In the genomic region with DNA sequence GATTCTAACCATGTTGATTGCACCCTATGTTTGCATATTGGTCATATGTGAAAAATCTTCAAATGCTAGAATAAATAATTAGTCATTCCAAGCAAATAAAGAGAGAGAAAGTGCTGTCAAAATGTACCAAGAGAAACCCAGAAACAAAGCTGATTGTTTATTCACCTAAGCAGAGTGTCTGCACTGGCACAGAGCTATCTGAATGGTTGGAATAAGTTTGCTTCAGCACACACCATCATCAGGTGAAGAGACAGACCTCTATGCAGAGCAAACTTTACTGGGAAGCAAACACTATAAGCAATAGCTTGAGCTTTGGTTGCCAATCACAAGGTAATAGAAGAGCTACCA, we compare ENCODE assay signal across 1 cellular context.
TF ChIP-seq lines count a peak whose summit lies in the region.

No MANE protein-coding gene starts in this region.

TF ChIP-seq in HepG2, 621 proteins besides CTCF, POLR2A, EP300 and RAD21 (continued from another document and continues in another):
- TF ChIP-seq, protein P1, sequence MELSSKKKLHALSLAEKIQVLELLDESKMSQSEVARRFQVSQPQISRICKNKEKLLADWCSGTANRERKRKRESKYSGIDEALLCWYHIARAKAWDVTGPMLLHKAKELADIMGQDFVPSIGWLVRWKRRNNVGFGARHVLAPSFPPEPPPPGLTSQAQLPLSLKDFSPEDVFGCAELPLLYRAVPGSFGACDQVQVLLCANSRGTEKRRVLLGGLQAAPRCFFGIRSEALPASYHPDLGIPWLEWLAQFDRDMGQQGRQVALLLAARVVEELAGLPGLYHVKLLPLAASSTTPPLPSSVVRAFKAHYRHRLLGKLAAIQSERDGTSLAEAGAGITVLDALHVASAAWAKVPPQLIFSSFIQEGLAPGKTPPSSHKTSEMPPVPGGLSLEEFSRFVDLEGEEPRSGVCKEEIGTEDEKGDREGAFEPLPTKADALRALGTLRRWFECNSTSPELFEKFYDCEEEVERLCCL (CRISPR knock-in tag; IDR thresholded peaks at IDR 0.05; ENCODE audit: borderline replicate concordance): no peak
- TF ChIP-seq ARID2 (CRISPR knock-in tag; IDR thresholded peaks at IDR 0.05; ENCODE audit: borderline replicate concordance) (no peak), ZNF746 (CRISPR knock-in tag; IDR thresholded peaks at IDR 0.05) (no peak), TBX3 (IDR thresholded peaks at IDR 0.05; ENCODE audit: borderline replicate concordance) (0 out of 2 replicates have a peak, but pooled peaks have one; percentile 38), SMAD3 (CRISPR knock-in tag; IDR thresholded peaks at IDR 0.05) (no peak), SP2 (CRISPR knock-in tag; IDR thresholded peaks at IDR 0.05) (no peak), ZNF605 (CRISPR knock-in tag; IDR thresholded peaks at IDR 0.05) (no peak), ZNF382 (CRISPR knock-in tag; IDR thresholded peaks at IDR 0.05; ENCODE audit: borderline replicate concordance) (no peak), ZNF136 (CRISPR knock-in tag; IDR thresholded peaks at IDR 0.05; ENCODE audit: low read depth) (no peak), ELF3 (CRISPR knock-in tag; IDR thresholded peaks at IDR 0.05) (no peak), MBNL3 (CRISPR knock-in tag; conservative IDR thresholded peaks at IDR 0.05) (no peak), ZNF558 (CRISPR knock-in tag; IDR thresholded peaks at IDR 0.05; ENCODE audit: borderline replicate concordance) (no peak), SMARCE1 (IDR thresholded peaks at IDR 0.05; ENCODE audit: borderline replicate concordance) (no peak), KLF12 (CRISPR knock-in tag; IDR thresholded peaks at IDR 0.05; ENCODE audit: borderline replicate concordance) (no peak), FIP1L1 (IDR thresholded peaks at IDR 0.05; ENCODE audit: borderline replicate concordance, insufficient read depth, low read depth, low read length) (no peak), CAMTA2 (CRISPR knock-in tag; IDR thresholded peaks at IDR 0.05; ENCODE audit: borderline replicate concordance) (no peak), ATAD3A (CRISPR knock-in tag; IDR thresholded peaks at IDR 0.05) (no peak), GPN1 (CRISPR knock-in tag; IDR thresholded peaks at IDR 0.05; ENCODE audit: borderline replicate concordance) (no peak), ZNF225 (CRISPR knock-in tag; IDR thresholded peaks at IDR 0.05) (no peak), KDM6A (CRISPR knock-in tag; IDR thresholded peaks at IDR 0.05; ENCODE audit: low read depth) (no peak), SALL1 (CRISPR knock-in tag; IDR thresholded peaks at IDR 0.05) (no peak), ZNF329 (CRISPR knock-in tag; IDR thresholded peaks at IDR 0.05; ENCODE audit: low read depth) (no peak), SRSF9 (IDR thresholded peaks at IDR 0.05; ENCODE audit: borderline replicate concordance, insufficient read depth, low read depth, low read length, poor library complexity, severe bottlenecking) (no peak), SAP130 (CRISPR knock-in tag; IDR thresholded peaks at IDR 0.05; ENCODE audit: low read depth) (0 out of 2 replicates have a peak, but pooled peaks have one; percentile 28), MEF2D (CRISPR knock-in tag; IDR thresholded peaks at IDR 0.05) (no peak), CHD4 (IDR thresholded peaks at IDR 0.05; ENCODE audit: borderline replicate concordance, low read length) (peak; percentile 13; the same call in 1 of the 2 replicates), SKI (IDR thresholded peaks at IDR 0.05; ENCODE audit: partially characterized antibody) (peak; percentile 32), ZNF207 (IDR thresholded peaks at IDR 0.05; ENCODE audit: borderline replicate concordance) (no peak)
- TF ChIP-seq, protein P2, sequence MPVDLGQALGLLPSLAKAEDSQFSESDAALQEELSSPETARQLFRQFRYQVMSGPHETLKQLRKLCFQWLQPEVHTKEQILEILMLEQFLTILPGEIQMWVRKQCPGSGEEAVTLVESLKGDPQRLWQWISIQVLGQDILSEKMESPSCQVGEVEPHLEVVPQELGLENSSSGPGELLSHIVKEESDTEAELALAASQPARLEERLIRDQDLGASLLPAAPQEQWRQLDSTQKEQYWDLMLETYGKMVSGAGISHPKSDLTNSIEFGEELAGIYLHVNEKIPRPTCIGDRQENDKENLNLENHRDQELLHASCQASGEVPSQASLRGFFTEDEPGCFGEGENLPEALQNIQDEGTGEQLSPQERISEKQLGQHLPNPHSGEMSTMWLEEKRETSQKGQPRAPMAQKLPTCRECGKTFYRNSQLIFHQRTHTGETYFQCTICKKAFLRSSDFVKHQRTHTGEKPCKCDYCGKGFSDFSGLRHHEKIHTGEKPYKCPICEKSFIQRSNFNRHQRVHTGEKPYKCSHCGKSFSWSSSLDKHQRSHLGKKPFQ (CRISPR knock-in tag; IDR thresholded peaks at IDR 0.05; ENCODE audit: insufficient replicate concordance): no peak
- TF ChIP-seq, protein P3, sequence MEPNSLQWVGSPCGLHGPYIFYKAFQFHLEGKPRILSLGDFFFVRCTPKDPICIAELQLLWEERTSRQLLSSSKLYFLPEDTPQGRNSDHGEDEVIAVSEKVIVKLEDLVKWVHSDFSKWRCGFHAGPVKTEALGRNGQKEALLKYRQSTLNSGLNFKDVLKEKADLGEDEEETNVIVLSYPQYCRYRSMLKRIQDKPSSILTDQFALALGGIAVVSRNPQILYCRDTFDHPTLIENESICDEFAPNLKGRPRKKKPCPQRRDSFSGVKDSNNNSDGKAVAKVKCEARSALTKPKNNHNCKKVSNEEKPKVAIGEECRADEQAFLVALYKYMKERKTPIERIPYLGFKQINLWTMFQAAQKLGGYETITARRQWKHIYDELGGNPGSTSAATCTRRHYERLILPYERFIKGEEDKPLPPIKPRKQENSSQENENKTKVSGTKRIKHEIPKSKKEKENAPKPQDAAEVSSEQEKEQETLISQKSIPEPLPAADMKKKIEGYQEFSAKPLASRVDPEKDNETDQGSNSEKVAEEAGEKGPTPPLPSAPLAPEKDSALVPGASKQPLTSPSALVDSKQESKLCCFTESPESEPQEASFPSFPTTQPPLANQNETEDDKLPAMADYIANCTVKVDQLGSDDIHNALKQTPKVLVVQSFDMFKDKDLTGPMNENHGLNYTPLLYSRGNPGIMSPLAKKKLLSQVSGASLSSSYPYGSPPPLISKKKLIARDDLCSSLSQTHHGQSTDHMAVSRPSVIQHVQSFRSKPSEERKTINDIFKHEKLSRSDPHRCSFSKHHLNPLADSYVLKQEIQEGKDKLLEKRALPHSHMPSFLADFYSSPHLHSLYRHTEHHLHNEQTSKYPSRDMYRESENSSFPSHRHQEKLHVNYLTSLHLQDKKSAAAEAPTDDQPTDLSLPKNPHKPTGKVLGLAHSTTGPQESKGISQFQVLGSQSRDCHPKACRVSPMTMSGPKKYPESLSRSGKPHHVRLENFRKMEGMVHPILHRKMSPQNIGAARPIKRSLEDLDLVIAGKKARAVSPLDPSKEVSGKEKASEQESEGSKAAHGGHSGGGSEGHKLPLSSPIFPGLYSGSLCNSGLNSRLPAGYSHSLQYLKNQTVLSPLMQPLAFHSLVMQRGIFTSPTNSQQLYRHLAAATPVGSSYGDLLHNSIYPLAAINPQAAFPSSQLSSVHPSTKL (CRISPR knock-in tag; IDR thresholded peaks at IDR 0.05): peak; percentile 22; the same call in 1 of the 2 replicates
- TF ChIP-seq, protein P4, sequence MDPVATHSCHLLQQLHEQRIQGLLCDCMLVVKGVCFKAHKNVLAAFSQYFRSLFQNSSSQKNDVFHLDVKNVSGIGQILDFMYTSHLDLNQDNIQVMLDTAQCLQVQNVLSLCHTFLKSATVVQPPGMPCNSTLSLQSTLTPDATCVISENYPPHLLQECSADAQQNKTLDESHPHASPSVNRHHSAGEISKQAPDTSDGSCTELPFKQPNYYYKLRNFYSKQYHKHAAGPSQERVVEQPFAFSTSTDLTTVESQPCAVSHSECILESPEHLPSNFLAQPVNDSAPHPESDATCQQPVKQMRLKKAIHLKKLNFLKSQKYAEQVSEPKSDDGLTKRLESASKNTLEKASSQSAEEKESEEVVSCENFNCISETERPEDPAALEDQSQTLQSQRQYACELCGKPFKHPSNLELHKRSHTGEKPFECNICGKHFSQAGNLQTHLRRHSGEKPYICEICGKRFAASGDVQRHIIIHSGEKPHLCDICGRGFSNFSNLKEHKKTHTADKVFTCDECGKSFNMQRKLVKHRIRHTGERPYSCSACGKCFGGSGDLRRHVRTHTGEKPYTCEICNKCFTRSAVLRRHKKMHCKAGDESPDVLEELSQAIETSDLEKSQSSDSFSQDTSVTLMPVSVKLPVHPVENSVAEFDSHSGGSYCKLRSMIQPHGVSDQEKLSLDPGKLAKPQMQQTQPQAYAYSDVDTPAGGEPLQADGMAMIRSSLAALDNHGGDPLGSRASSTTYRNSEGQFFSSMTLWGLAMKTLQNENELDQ (CRISPR knock-in tag; IDR thresholded peaks at IDR 0.05; ENCODE audit: borderline replicate concordance): no peak
- TF ChIP-seq, protein P5, sequence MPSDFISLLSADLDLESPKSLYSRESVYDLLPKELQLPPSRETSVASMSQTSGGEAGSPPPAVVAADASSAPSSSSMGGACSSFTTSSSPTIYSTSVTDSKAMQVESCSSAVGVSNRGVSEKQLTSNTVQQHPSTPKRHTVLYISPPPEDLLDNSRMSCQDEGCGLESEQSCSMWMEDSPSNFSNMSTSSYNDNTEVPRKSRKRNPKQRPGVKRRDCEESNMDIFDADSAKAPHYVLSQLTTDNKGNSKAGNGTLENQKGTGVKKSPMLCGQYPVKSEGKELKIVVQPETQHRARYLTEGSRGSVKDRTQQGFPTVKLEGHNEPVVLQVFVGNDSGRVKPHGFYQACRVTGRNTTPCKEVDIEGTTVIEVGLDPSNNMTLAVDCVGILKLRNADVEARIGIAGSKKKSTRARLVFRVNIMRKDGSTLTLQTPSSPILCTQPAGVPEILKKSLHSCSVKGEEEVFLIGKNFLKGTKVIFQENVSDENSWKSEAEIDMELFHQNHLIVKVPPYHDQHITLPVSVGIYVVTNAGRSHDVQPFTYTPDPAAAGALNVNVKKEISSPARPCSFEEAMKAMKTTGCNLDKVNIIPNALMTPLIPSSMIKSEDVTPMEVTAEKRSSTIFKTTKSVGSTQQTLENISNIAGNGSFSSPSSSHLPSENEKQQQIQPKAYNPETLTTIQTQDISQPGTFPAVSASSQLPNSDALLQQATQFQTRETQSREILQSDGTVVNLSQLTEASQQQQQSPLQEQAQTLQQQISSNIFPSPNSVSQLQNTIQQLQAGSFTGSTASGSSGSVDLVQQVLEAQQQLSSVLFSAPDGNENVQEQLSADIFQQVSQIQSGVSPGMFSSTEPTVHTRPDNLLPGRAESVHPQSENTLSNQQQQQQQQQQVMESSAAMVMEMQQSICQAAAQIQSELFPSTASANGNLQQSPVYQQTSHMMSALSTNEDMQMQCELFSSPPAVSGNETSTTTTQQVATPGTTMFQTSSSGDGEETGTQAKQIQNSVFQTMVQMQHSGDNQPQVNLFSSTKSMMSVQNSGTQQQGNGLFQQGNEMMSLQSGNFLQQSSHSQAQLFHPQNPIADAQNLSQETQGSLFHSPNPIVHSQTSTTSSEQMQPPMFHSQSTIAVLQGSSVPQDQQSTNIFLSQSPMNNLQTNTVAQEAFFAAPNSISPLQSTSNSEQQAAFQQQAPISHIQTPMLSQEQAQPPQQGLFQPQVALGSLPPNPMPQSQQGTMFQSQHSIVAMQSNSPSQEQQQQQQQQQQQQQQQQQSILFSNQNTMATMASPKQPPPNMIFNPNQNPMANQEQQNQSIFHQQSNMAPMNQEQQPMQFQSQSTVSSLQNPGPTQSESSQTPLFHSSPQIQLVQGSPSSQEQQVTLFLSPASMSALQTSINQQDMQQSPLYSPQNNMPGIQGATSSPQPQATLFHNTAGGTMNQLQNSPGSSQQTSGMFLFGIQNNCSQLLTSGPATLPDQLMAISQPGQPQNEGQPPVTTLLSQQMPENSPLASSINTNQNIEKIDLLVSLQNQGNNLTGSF (CRISPR knock-in tag; IDR thresholded peaks at IDR 0.05): no peak
- TF ChIP-seq, protein P6, sequence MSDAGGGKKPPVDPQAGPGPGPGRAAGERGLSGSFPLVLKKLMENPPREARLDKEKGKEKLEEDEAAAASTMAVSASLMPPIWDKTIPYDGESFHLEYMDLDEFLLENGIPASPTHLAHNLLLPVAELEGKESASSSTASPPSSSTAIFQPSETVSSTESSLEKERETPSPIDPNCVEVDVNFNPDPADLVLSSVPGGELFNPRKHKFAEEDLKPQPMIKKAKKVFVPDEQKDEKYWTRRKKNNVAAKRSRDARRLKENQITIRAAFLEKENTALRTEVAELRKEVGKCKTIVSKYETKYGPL (CRISPR knock-in tag; IDR thresholded peaks at IDR 0.05): no peak
- TF ChIP-seq, protein P7, sequence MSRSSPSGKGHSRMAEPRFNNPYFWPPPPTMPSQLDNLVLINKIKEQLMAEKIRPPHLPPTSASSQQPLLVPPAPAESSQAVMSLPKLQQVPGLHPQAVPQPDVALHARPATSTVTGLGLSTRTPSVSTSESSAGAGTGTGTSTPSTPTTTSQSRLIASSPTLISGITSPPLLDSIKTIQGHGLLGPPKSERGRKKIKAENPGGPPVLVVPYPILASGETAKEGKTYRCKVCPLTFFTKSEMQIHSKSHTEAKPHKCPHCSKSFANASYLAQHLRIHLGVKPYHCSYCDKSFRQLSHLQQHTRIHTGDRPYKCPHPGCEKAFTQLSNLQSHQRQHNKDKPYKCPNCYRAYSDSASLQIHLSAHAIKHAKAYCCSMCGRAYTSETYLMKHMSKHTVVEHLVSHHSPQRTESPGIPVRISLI (CRISPR knock-in tag; IDR thresholded peaks at IDR 0.05; ENCODE audit: borderline replicate concordance): no peak
- TF ChIP-seq, protein P8, sequence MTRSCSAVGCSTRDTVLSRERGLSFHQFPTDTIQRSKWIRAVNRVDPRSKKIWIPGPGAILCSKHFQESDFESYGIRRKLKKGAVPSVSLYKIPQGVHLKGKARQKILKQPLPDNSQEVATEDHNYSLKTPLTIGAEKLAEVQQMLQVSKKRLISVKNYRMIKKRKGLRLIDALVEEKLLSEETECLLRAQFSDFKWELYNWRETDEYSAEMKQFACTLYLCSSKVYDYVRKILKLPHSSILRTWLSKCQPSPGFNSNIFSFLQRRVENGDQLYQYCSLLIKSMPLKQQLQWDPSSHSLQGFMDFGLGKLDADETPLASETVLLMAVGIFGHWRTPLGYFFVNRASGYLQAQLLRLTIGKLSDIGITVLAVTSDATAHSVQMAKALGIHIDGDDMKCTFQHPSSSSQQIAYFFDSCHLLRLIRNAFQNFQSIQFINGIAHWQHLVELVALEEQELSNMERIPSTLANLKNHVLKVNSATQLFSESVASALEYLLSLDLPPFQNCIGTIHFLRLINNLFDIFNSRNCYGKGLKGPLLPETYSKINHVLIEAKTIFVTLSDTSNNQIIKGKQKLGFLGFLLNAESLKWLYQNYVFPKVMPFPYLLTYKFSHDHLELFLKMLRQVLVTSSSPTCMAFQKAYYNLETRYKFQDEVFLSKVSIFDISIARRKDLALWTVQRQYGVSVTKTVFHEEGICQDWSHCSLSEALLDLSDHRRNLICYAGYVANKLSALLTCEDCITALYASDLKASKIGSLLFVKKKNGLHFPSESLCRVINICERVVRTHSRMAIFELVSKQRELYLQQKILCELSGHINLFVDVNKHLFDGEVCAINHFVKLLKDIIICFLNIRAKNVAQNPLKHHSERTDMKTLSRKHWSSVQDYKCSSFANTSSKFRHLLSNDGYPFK (CRISPR knock-in tag; IDR thresholded peaks at IDR 0.05; ENCODE audit: borderline replicate concordance): no peak
- TF ChIP-seq, protein P9, sequence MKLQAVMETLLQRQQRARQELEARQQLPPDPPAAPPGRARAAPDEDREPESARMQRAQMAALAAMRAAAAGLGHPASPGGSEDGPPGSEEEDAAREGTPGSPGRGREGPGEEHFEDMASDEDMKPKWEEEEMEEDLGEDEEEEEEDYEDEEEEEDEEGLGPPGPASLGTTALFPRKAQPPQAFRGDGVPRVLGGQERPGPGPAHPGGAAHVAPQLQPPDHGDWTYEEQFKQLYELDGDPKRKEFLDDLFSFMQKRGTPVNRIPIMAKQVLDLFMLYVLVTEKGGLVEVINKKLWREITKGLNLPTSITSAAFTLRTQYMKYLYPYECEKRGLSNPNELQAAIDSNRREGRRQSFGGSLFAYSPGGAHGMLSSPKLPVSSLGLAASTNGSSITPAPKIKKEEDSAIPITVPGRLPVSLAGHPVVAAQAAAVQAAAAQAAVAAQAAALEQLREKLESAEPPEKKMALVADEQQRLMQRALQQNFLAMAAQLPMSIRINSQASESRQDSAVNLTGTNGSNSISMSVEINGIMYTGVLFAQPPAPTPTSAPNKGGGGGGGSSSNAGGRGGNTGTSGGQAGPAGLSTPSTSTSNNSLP (IDR thresholded peaks at IDR 0.05; ENCODE audit: low read depth, low read length): peak; percentile 63; the same call in 1 of the 2 replicates
